ENCODE assay signal across 13 cellular contexts in the genomic region with DNA sequence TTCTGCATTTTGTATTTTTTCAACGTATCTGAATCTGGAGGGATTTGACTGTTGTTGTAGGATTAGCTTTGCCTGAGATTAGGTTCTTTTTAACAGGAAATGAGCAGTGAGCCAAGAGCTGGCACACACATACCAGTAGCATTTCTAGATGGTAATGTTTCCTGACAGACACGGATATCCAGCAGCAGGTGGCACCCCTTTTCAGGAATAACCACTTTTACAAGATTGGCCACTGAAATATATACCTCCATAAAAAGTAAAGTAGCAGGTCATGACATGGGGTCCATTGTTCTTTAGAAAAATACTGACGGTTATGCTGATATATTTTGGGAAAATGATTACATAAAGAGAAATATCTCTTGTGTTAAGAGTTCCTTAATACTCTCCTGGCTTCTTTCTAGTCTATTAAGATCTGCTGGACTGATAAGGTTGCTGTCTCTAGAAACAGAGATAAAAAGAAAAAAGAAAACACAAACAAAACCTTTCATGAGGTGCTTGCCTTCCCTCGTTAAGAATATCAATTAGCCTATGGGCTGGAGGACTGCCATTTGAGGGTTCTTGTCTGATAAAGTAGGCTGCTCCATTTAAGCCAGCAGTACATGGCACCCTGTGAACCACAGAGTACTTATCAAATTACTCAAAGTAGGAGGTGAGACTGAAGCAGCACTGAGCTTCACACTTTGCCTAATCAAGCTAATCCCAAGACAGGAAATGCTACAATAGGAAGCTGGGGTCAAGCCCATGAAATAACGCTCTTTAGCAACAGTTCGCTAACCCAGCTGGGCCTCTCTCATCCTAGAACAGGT.
DNase-seq lines count a peak whose midpoint lies in the region; ATAC-seq lines count a peak whose summit lies in the region.
"Had no signal": no experiment of that assay in that cellular context is flagged by ENCODE, and none has a peak within 500 bp of the region (broad histone marks: within the 10 kb centered on the region; RNA-seq: fewer than 3 reads in every experiment).

No MANE protein-coding gene starts in this region.

- H3K27ac ChIP-seq in SJCRH30 (peak overlapping the region; percentile 79), mesenchymal stem cell (ENCODE audit: low read length, poor library complexity, severe bottlenecking) (no peak overlapping the region)
- H3K27ac ChIP-seq: GM23248 had no signal

- H3K9me3 ChIP-seq in MG63 (no peaks in the 10 kb centered on the region), SJCRH30 (replicated peaks) (no peaks in the 10 kb centered on the region), mesenchymal stem cell (ENCODE audit: control insufficient read depth, low read length) (no peaks in the 10 kb centered on the region)
- H3K9me3 ChIP-seq: BE2C had no signal

- no peak overlapping the region for H3K14ac ChIP-seq in mesenchymal stem cell (ENCODE audit: low read length in 2 of 2)

- DNase-seq in DMS53 treated with DMSO at 0.1 percent for 48 hours (lab: John Stamatoyannopoulos, UW; ENCODE audit: unreplicated experiment) (peak; percentile 42), MG63 (peak; percentile 12), SJCRH30 (peak; percentile 76 to 90), mesenchymal stem cell (no peak), NCI-H2171 (lab: John Stamatoyannopoulos, UW) (no peak), OCI-M2 (lab: John Stamatoyannopoulos, UW; ENCODE audit: unreplicated experiment) (no peak)
- DNase-seq in NK-92 treated with Interleukin-12 subunit alpha and Interleukin-12 subunit beta, amount 100 ng/mL, for 24 hours (lab: John Stamatoyannopoulos, UW): no peak
- DNase-seq: BE2C; glutamatergic neuron; GM23248; stimulated activated CD4-positive, alpha-beta T cell treated with anti-CD3 and anti-CD28 coated beads, Interleukin-15, amount 100 ng/mL, for 24 hours had no signal

- H4K91ac ChIP-seq in mesenchymal stem cell (ENCODE audit: low read length): no peak overlapping the region

- no peak overlapping the region for H2BK120ac ChIP-seq in mesenchymal stem cell (ENCODE audit: low read depth, low read length)

- H3K23ac ChIP-seq in mesenchymal stem cell (ENCODE audit: low read length in 2 of 2): no peak overlapping the region

- H3K79me1 ChIP-seq in mesenchymal stem cell (replicated peaks; ENCODE audit: low read length, poor library complexity, severe bottlenecking): no peaks in the 10 kb centered on the region

- H3K4me3 ChIP-seq in MG63 (no peak overlapping the region), SJCRH30 (no peak overlapping the region), mesenchymal stem cell (ENCODE audit: insufficient read depth in 1 of 2, low read depth in 1 of 2, low read length in 2 of 2) (no peak overlapping the region)
- H3K4me3 ChIP-seq: GM23248 had no signal

- H4K8ac ChIP-seq in mesenchymal stem cell (ENCODE audit: low read length): no peak overlapping the region

- H2BK15ac ChIP-seq in mesenchymal stem cell (ENCODE audit: low read depth, poor library complexity, severe bottlenecking): no peak overlapping the region

- no peak overlapping the region for H2BK5ac ChIP-seq in mesenchymal stem cell (ENCODE audit: low read depth, low read length, poor library complexity, severe bottlenecking)

- H2BK12ac ChIP-seq in mesenchymal stem cell (ENCODE audit: low read length in 2 of 2): no peak overlapping the region

- H3K4me1 ChIP-seq in SJCRH30 (peaks cover 34% of the 10 kb centered on the region), mesenchymal stem cell (ENCODE audit: control insufficient read depth, insufficient read depth, low read depth, low read length) (peaks cover 9% of the 10 kb centered on the region)

- H3K36me3 ChIP-seq in MG63: no peaks in the 10 kb centered on the region
- H3K36me3 ChIP-seq in SJCRH30: no peaks in the 10 kb centered on the region
- H3K36me3 ChIP-seq in mesenchymal stem cell (ENCODE audit: control insufficient read depth in 1 of 2, insufficient read depth in 2 of 2, low read depth in 1 of 2, low read length in 2 of 2): peaks cover 0 to 5% of the 10 kb centered on the region in 2 experiments
- H3K36me3 ChIP-seq: BE2C had no signal

- no peak for ATAC-seq in GM21723 (IDR thresholded peaks at IDR 0.05; ENCODE audit: unreplicated experiment)
- ATAC-seq: left lobe of liver had no signal

- no peak overlapping the region for H3K18ac ChIP-seq in mesenchymal stem cell (ENCODE audit: low read depth in 1 of 2, low read length in 2 of 2)

- peak overlapping the region; percentile 7 for H2AK5ac ChIP-seq in mesenchymal stem cell (ENCODE audit: low read length, severe bottlenecking)

- no peak overlapping the region for H2AFZ ChIP-seq in mesenchymal stem cell (ENCODE audit: low read depth, low read length)
- H2AFZ ChIP-seq: GM23248 had no signal

- H3K4me2 ChIP-seq in mesenchymal stem cell (ENCODE audit: low read length, poor library complexity, severe bottlenecking): no peak overlapping the region

- H3K27me3 ChIP-seq in MG63 (no peaks in the 10 kb centered on the region), SJCRH30 (no peaks in the 10 kb centered on the region), mesenchymal stem cell (ENCODE audit: control insufficient read depth in 1 of 2, insufficient read depth in 1 of 2, low read length in 2 of 2) (no peaks in the 10 kb centered on the region)
- H3K27me3 ChIP-seq: BE2C had no signal

- 59% methylated on average over 5 of the region's 6 CpGs for WGBS in mesenchymal stem cell

- H3K9ac ChIP-seq in mesenchymal stem cell (ENCODE audit: low read length): no peak overlapping the region
- H3K9ac ChIP-seq: GM23248 had no signal

- H3K4ac ChIP-seq in mesenchymal stem cell (ENCODE audit: low read depth in 1 of 2, low read length in 2 of 2): no peak overlapping the region

Comparison
In these comparisons a context has a peak if more than half of its experiments do, and no peak if none do; other contexts are left out.
1. DNase-seq: peak in DMS53 treated with DMSO at 0.1 percent for 48 hours (single experiment), MG63 (single experiment) and SJCRH30 (2 of 2); none in mesenchymal stem cell (single experiment), NCI-H2171 (single experiment), OCI-M2 (single experiment) and NK-92 treated with Interleukin-12 subunit alpha and Interleukin-12 subunit beta, amount 100 ng/mL, for 24 hours (single experiment).